ENCODE assay signal across 23 cellular contexts in genomic region chr12:47731723-47732122, GRCh38. TPM values are rescaled to one million over a fixed set of nuclear protein-coding genes. Genes with fewer than 3 reads are reported as not detected.
DNase-seq lines count a peak whose midpoint lies in the region; ATAC-seq and TF ChIP-seq lines count a peak whose summit lies in the region.
"Had no signal": no experiment of that assay in that cellular context is flagged by ENCODE, and none has a peak within 500 bp of the region (broad histone marks: within the 10 kb centered on the region; RNA-seq: fewer than 3 reads in every experiment).

No MANE protein-coding gene starts in this region.

- no peaks in the 10 kb centered on the region for H3K36me3 Mint-ChIP-seq in neural crest cell (ENCODE audit: low read depth)

- H4K20me1 ChIP-seq in Karpas-422 (ENCODE audit: insufficient read depth, low read depth, low read length) = no peaks in the 10 kb centered on the region
- H4K20me1 ChIP-seq in PC-3 (ENCODE audit: low read length) = no peaks in the 10 kb centered on the region

- no peaks in the 10 kb centered on the region for H3K79me2 ChIP-seq in Karpas-422 (ENCODE audit: low read length)
- no peaks in the 10 kb centered on the region for H3K79me2 ChIP-seq in PC-3 (ENCODE audit: low read length)

- no peak overlapping the region for H3K4me3 Mint-ChIP-seq in neural crest cell
- H3K4me3 Mint-ChIP-seq: CD4-positive, alpha-beta T cell; CD8-positive, alpha-beta memory T cell; GM23338; H9 had no signal

- H2AFZ ChIP-seq in Karpas-422 (ENCODE audit: low read length) (no peak overlapping the region), PC-3 (ENCODE audit: low read length) (no peak overlapping the region)
- H2AFZ ChIP-seq: GM23338 had no signal

- no peaks in the 10 kb centered on the region for H3K9me2 ChIP-seq in Karpas-422 (replicated peaks; ENCODE audit: insufficient read depth, low read length)
- H3K9me2 ChIP-seq in PC-3 (replicated peaks; ENCODE audit: low read length) = no peaks in the 10 kb centered on the region

- CTCF ChIA-PET in PC-3 (lab: Charles Lee) = no interaction called here

- H3K9ac ChIP-seq in Karpas-422 (ENCODE audit: low read length) (no peak overlapping the region), PC-3 (ENCODE audit: low read length) (no peak overlapping the region)
- H3K9ac ChIP-seq: BLaER1 treated with 17β-estradiol and CSF1 and Interleukin-3, amounts not matched to agents 10 nM and 100 nM had no signal

- H3K4me1 ChIP-seq in Karpas-422 (ENCODE audit: low read length) = peaks cover 54% of the 10 kb centered on the region
- H3K4me1 ChIP-seq in PC-3 (ENCODE audit: insufficient read depth, low read length) = peaks cover 22% of the 10 kb centered on the region
- no peaks in the 10 kb centered on the region for H3K4me1 ChIP-seq in HAP-1
- H3K4me1 ChIP-seq: A549, BE2C had no signal

- H3K4me1 Mint-ChIP-seq in neural crest cell = peaks cover 25% of the 10 kb centered on the region
- H3K4me1 Mint-ChIP-seq: CD8-positive, alpha-beta memory T cell had no signal

- POLR2A ChIA-PET in PC-3 (lab: Charles Lee; ENCODE audit: unreplicated experiment) = no interaction called here

- no peak overlapping the region for H3K4me3 ChIP-seq in Karpas-422 (ENCODE audit: low read length)
- no peak overlapping the region for H3K4me3 ChIP-seq in PC-3 (ENCODE audit: low read length)
- H3K4me3 ChIP-seq in HAP-1 = no peak overlapping the region
- H3K4me3 ChIP-seq: A549; BLaER1 treated with 17β-estradiol and CSF1 and Interleukin-3, amounts not matched to agents 10 nM and 100 nM; GM23338 had no signal

- H3K27me3 Mint-ChIP-seq in neural crest cell (ENCODE audit: low read depth) = no peaks in the 10 kb centered on the region
- H3K27me3 Mint-ChIP-seq: CD4-positive, alpha-beta T cell had no signal

- peak overlapping the region; percentile 35 for H3K27ac Mint-ChIP-seq in neural crest cell (ENCODE audit: unreplicated experiment)
- H3K27ac Mint-ChIP-seq: CD4-positive, alpha-beta T cell; GM23338 had no signal

- H3K36me3 ChIP-seq in Karpas-422 (ENCODE audit: insufficient read depth, low read length) (no peaks in the 10 kb centered on the region), PC-3 (ENCODE audit: low read depth, low read length) (no peaks in the 10 kb centered on the region), HAP-1 (replicated peaks) (no peaks in the 10 kb centered on the region)
- H3K36me3 ChIP-seq: BE2C; BLaER1 treated with 17β-estradiol and CSF1 and Interleukin-3, amounts not matched to agents 10 nM and 100 nM had no signal

- H3F3A ChIP-seq in PC-3 (ENCODE audit: low read length, unreplicated experiment) = no peaks in the 10 kb centered on the region

- no peak for ATAC-seq in PC-3
- ATAC-seq in GM19395 (IDR thresholded peaks at IDR 0.05; ENCODE audit: unreplicated experiment) = no peak
- ATAC-seq: A549, GM23338 had no signal

- in situ Hi-C loops in HAP-1 (cut with MboI; ENCODE audit: low sequenced_read_pairs) = no loop called here

- DNase-seq in DMS53 (lab: John Stamatoyannopoulos, UW) (peak; percentile 39), DMS53 treated with DMSO at 0.1 percent for 48 hours (lab: John Stamatoyannopoulos, UW; ENCODE audit: unreplicated experiment) (no peak), Karpas-422 (no peak), PC-3 (peak; percentile 44), neural crest cell (ENCODE audit: low read depth, low spot score) (no peak), HAP-1 (ENCODE audit: low spot score in 2 of 2) (no peak)
- no peak for DNase-seq in NK-92 treated with Interleukin-12 subunit alpha and Interleukin-12 subunit beta, amount 100 ng/mL, for 24 hours (lab: John Stamatoyannopoulos, UW)
- DNase-seq: 8988T; ACHN; AML-193; BE2C; CD4-positive, alpha-beta T cell; CD8-positive, alpha-beta memory T cell; DMS153; DMS79 treated with DMSO at 0.1 percent for 48 hours; GF-D8; H9 had no signal

- no peaks in the 10 kb centered on the region for H3K9me3 Mint-ChIP-seq in neural crest cell
- H3K9me3 Mint-ChIP-seq: CD14-positive monocyte; CD4-positive, alpha-beta T cell; CD8-positive, alpha-beta memory T cell; GM23338; H9 had no signal

- BruUV-seq in PC-3 (replicated peaks; lab: Mats Ljungman, UMichigan) = no TSS peak

- intact Hi-C loops in PC-3 (cut with micrococcal nuclease) = no loop called here

- H3K4me2 ChIP-seq in Karpas-422 (ENCODE audit: low read depth, low read length, poor library complexity, severe bottlenecking) (no peak overlapping the region), PC-3 (ENCODE audit: low read length) (no peak overlapping the region)
- H3K4me2 ChIP-seq: A549, GM23338 had no signal

- H3K27ac ChIP-seq in Karpas-422 (ENCODE audit: low read length) (peak overlapping the region; percentile 20; the same call in 1 of the 2 replicates), PC-3 (ENCODE audit: low read length) (no peak overlapping the region)
- H3K27ac ChIP-seq: A549; BLaER1 treated with 17β-estradiol and CSF1 and Interleukin-3, amounts not matched to agents 10 nM and 100 nM had no signal

- TF ChIP-seq CTCF in PC-3 (conservative IDR thresholded peaks at IDR 0.05; ENCODE audit: low read depth, low read length) (no peak), neural crest cell (conservative IDR thresholded peaks at IDR 0.05) (no peak)

- no peaks in the 10 kb centered on the region for H3K9me3 ChIP-seq in Karpas-422 (ENCODE audit: low read length)
- no peaks in the 10 kb centered on the region for H3K9me3 ChIP-seq in PC-3 (ENCODE audit: low read length)
- H3K9me3 ChIP-seq in HAP-1 = no peaks in the 10 kb centered on the region
- H3K9me3 ChIP-seq: A549; BE2C; BLaER1 treated with 17β-estradiol and CSF1 and Interleukin-3, amounts not matched to agents 10 nM and 100 nM had no signal

- H3K27me3 ChIP-seq in Karpas-422 (ENCODE audit: low read length) (no peaks in the 10 kb centered on the region), PC-3 (ENCODE audit: low read length) (no peaks in the 10 kb centered on the region), HAP-1 (ENCODE audit: low read depth) (no peaks in the 10 kb centered on the region)
- H3K27me3 ChIP-seq: BE2C; BLaER1 treated with 17β-estradiol and CSF1 and Interleukin-3, amounts not matched to agents 10 nM and 100 nM had no signal

RNA-seq across cellular contexts. Expression of gene ENDOU, which starts 6.4 kb away (rescaled TPM):
- 1.2 and 10.7 TPM in 2 replicates for total RNA-seq in Karpas-422 (2014; rRNA removed; shearing (Covaris generic); ENCODE audit: low replicate concordance)
- total RNA-seq in PC-3 (2014; rRNA removed) (not detected in 2 replicates), neural crest cell (not detected in 2 replicates)
- total RNA-seq: CD4-positive, alpha-beta T cell; CD8-positive, alpha-beta memory T cell; GM23338; H4; H9 had no signal

RNA-seq across cellular contexts. Expression of gene RPAP3, which starts 25.9 kb away (rescaled TPM):
- total RNA-seq in Karpas-422 (2014; rRNA removed; shearing (Covaris generic); ENCODE audit: low replicate concordance) = 38.2 and 47.2 TPM in 2 replicates
- 20.3 and 22.1 TPM in 2 replicates for total RNA-seq in PC-3 (2014; rRNA removed)
- total RNA-seq in neural crest cell = 45.2 and 49.4 TPM in 2 replicates

RNA-seq across cellular contexts. Expression of gene RAPGEF3, which starts 27.0 kb away (rescaled TPM):
- 4.4 and 11.9 TPM in 2 replicates for total RNA-seq in Karpas-422 (2014; rRNA removed; shearing (Covaris generic); ENCODE audit: low replicate concordance)
- total RNA-seq in PC-3 (2014; rRNA removed) = 6.7 and 9.3 TPM in 2 replicates
- total RNA-seq in neural crest cell = 0.89 and 1.4 TPM in 2 replicates

RNA-seq across cellular contexts. Expression of gene SLC48A1, which starts 41.3 kb away (rescaled TPM):
- total RNA-seq in Karpas-422 (2014; rRNA removed; shearing (Covaris generic); ENCODE audit: low replicate concordance) = 21.5 and 21.9 TPM in 2 replicates
- 21.4 and 22.3 TPM in 2 replicates for total RNA-seq in PC-3 (2014; rRNA removed)
- total RNA-seq in neural crest cell = 11.6 and 13.0 TPM in 2 replicates

Comparison
In these comparisons a context has a peak if more than half of its experiments do, and no peak if none do; other contexts are left out.
1. DNase-seq: peak in DMS53 (single experiment) and PC-3 (single experiment); none in DMS53 treated with DMSO at 0.1 percent for 48 hours (single experiment), Karpas-422 (single experiment), neural crest cell (single experiment), NK-92 treated with Interleukin-12 subunit alpha and Interleukin-12 subunit beta, amount 100 ng/mL, for 24 hours (single experiment) and HAP-1 (0 of 2).